ENCODE assay signal across 1 cellular context in the genomic region with DNA sequence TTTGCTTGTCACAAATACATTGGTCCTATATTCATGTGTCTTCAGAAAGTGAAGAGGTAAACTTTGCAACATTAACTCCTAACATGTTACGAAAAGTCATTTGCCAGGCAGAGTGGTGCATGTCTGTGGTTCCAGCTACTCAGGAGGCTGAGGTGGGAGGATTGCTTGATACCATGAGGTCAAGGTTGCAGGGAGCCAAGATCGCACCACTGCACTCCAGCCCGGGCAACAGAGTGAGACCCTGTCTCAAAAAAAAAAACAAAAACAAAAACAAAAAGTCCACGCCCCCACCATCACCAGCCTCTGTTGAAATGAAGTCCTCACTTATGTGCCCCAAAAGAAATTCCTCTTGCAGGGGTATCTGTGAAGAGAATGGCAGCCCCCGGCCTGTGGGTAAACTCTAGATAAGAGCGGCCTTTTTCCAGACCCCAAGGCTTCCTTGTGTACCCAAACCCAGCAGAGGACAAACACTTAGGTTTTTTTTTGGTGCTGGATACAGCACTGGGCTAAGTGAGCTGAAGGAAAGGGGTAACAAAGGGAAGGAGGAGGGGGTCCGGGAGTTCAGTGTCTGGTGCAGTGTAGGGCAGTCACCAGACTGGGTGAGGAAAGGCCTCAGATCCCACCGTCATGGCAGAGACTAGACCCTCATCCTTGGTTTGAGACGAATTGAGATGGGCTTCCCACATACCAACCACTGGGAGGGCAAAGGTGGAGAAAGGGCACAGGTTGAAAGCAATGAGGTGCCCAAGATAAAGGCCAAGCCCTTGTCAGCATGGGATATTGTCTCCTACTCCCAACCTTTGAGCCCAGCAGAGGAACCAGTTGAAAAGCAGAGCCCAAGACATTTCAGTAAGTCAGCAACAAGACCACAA.
TF ChIP-seq lines count a peak whose summit lies in the region.

No MANE protein-coding gene starts in this region.

TF ChIP-seq in WTC11, 78 proteins besides CTCF, POLR2A, EP300 and RAD21:
- TF ChIP-seq, protein P1, sequence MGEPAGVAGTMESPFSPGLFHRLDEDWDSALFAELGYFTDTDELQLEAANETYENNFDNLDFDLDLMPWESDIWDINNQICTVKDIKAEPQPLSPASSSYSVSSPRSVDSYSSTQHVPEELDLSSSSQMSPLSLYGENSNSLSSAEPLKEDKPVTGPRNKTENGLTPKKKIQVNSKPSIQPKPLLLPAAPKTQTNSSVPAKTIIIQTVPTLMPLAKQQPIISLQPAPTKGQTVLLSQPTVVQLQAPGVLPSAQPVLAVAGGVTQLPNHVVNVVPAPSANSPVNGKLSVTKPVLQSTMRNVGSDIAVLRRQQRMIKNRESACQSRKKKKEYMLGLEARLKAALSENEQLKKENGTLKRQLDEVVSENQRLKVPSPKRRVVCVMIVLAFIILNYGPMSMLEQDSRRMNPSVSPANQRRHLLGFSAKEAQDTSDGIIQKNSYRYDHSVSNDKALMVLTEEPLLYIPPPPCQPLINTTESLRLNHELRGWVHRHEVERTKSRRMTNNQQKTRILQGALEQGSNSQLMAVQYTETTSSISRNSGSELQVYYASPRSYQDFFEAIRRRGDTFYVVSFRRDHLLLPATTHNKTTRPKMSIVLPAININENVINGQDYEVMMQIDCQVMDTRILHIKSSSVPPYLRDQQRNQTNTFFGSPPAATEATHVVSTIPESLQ (CRISPR knock-in tag; IDR thresholded peaks at IDR 0.05), result no peak
- TF ChIP-seq GRHL2 (CRISPR knock-in tag; IDR thresholded peaks at IDR 0.05; ENCODE audit: insufficient replicate concordance, severe bottlenecking), result no peak
- TF ChIP-seq, protein P2, sequence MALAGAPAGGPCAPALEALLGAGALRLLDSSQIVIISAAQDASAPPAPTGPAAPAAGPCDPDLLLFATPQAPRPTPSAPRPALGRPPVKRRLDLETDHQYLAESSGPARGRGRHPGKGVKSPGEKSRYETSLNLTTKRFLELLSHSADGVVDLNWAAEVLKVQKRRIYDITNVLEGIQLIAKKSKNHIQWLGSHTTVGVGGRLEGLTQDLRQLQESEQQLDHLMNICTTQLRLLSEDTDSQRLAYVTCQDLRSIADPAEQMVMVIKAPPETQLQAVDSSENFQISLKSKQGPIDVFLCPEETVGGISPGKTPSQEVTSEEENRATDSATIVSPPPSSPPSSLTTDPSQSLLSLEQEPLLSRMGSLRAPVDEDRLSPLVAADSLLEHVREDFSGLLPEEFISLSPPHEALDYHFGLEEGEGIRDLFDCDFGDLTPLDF (CRISPR knock-in tag; IDR thresholded peaks at IDR 0.05), result no peak
- TF ChIP-seq, protein P3, sequence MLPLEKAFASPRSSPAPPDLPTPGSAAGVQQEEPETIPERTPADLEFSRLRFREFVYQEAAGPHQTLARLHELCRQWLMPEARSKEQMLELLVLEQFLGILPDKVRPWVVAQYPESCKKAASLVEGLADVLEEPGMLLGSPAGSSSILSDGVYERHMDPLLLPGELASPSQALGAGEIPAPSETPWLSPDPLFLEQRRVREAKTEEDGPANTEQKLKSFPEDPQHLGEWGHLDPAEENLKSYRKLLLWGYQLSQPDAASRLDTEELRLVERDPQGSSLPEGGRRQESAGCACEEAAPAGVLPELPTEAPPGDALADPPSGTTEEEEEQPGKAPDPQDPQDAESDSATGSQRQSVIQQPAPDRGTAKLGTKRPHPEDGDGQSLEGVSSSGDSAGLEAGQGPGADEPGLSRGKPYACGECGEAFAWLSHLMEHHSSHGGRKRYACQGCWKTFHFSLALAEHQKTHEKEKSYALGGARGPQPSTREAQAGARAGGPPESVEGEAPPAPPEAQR (CRISPR knock-in tag; IDR thresholded peaks at IDR 0.05), result no peak
- no peak for TF ChIP-seq NR3C1 (CRISPR knock-in tag; conservative IDR thresholded peaks at IDR 0.05; ENCODE audit: low read depth)
- TF ChIP-seq, protein P4, sequence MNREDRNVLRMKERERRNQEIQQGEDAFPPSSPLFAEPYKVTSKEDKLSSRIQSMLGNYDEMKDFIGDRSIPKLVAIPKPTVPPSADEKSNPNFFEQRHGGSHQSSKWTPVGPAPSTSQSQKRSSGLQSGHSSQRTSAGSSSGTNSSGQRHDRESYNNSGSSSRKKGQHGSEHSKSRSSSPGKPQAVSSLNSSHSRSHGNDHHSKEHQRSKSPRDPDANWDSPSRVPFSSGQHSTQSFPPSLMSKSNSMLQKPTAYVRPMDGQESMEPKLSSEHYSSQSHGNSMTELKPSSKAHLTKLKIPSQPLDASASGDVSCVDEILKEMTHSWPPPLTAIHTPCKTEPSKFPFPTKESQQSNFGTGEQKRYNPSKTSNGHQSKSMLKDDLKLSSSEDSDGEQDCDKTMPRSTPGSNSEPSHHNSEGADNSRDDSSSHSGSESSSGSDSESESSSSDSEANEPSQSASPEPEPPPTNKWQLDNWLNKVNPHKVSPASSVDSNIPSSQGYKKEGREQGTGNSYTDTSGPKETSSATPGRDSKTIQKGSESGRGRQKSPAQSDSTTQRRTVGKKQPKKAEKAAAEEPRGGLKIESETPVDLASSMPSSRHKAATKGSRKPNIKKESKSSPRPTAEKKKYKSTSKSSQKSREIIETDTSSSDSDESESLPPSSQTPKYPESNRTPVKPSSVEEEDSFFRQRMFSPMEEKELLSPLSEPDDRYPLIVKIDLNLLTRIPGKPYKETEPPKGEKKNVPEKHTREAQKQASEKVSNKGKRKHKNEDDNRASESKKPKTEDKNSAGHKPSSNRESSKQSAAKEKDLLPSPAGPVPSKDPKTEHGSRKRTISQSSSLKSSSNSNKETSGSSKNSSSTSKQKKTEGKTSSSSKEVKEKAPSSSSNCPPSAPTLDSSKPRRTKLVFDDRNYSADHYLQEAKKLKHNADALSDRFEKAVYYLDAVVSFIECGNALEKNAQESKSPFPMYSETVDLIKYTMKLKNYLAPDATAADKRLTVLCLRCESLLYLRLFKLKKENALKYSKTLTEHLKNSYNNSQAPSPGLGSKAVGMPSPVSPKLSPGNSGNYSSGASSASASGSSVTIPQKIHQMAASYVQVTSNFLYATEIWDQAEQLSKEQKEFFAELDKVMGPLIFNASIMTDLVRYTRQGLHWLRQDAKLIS (CRISPR knock-in tag; IDR thresholded peaks at IDR 0.05; ENCODE audit: borderline replicate concordance), result no peak
- no peak for TF ChIP-seq ZNF423 (CRISPR knock-in tag; IDR thresholded peaks at IDR 0.05)
- TF ChIP-seq ELF4 (CRISPR knock-in tag; IDR thresholded peaks at IDR 0.05; ENCODE audit: low read depth), result no peak
- no peak for TF ChIP-seq ETV6 (CRISPR knock-in tag; IDR thresholded peaks at IDR 0.05)
- TF ChIP-seq MYBL2 (CRISPR knock-in tag; IDR thresholded peaks at IDR 0.05), result no peak
- TF ChIP-seq, protein P5, sequence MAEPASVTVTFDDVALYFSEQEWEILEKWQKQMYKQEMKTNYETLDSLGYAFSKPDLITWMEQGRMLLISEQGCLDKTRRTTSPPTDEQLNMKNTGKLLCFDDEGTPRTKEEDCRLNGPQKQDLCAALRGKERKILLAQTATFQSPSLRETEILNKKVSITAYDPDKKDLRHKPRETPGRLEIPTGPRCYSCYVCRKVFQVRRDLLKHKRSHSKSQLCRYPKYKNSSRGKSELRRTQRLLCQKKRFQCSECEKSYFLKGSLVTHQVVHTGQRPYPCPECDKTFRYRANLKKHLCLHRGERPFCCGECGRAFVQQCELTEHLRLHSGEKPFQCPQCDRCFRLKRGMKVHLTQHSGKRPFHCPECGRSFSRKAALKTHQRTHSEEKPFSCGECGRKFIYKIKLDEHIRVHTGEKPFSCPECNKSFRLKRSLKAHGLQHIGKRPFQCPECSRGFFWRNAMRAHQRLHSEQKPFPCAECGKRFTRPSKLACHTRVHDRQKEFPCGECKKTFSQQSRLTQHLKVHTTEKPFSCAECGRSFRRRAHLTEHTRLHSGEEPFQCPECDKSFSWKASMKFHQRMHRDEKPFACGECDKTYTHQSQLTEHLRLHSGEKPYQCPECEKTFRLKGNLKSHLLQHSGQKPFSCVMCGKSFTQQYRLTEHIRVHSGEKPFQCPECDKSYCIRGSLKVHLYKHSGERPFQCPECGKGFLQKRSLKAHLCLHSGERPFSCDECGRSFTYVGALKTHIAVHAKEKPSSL (CRISPR knock-in tag; conservative IDR thresholded peaks at IDR 0.05), result no peak
- TF ChIP-seq, protein P6, sequence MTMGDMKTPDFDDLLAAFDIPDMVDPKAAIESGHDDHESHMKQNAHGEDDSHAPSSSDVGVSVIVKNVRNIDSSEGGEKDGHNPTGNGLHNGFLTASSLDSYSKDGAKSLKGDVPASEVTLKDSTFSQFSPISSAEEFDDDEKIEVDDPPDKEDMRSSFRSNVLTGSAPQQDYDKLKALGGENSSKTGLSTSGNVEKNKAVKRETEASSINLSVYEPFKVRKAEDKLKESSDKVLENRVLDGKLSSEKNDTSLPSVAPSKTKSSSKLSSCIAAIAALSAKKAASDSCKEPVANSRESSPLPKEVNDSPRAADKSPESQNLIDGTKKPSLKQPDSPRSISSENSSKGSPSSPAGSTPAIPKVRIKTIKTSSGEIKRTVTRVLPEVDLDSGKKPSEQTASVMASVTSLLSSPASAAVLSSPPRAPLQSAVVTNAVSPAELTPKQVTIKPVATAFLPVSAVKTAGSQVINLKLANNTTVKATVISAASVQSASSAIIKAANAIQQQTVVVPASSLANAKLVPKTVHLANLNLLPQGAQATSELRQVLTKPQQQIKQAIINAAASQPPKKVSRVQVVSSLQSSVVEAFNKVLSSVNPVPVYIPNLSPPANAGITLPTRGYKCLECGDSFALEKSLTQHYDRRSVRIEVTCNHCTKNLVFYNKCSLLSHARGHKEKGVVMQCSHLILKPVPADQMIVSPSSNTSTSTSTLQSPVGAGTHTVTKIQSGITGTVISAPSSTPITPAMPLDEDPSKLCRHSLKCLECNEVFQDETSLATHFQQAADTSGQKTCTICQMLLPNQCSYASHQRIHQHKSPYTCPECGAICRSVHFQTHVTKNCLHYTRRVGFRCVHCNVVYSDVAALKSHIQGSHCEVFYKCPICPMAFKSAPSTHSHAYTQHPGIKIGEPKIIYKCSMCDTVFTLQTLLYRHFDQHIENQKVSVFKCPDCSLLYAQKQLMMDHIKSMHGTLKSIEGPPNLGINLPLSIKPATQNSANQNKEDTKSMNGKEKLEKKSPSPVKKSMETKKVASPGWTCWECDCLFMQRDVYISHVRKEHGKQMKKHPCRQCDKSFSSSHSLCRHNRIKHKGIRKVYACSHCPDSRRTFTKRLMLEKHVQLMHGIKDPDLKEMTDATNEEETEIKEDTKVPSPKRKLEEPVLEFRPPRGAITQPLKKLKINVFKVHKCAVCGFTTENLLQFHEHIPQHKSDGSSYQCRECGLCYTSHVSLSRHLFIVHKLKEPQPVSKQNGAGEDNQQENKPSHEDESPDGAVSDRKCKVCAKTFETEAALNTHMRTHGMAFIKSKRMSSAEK (CRISPR knock-in tag; IDR thresholded peaks at IDR 0.05; ENCODE audit: borderline replicate concordance), result no peak
- TF ChIP-seq SOX15 (CRISPR knock-in tag; IDR thresholded peaks at IDR 0.05), result no peak
- no peak for TF ChIP-seq FOXP1 (CRISPR knock-in tag; IDR thresholded peaks at IDR 0.05; ENCODE audit: borderline replicate concordance)
- TF ChIP-seq SMAD4 (CRISPR knock-in tag; IDR thresholded peaks at IDR 0.05), result no peak
- no peak for TF ChIP-seq MXD4 (CRISPR knock-in tag; IDR thresholded peaks at IDR 0.05; ENCODE audit: borderline replicate concordance)
- TF ChIP-seq ZNF138 (CRISPR knock-in tag; conservative IDR thresholded peaks at IDR 0.05), result no peak
- TF ChIP-seq, protein P7, sequence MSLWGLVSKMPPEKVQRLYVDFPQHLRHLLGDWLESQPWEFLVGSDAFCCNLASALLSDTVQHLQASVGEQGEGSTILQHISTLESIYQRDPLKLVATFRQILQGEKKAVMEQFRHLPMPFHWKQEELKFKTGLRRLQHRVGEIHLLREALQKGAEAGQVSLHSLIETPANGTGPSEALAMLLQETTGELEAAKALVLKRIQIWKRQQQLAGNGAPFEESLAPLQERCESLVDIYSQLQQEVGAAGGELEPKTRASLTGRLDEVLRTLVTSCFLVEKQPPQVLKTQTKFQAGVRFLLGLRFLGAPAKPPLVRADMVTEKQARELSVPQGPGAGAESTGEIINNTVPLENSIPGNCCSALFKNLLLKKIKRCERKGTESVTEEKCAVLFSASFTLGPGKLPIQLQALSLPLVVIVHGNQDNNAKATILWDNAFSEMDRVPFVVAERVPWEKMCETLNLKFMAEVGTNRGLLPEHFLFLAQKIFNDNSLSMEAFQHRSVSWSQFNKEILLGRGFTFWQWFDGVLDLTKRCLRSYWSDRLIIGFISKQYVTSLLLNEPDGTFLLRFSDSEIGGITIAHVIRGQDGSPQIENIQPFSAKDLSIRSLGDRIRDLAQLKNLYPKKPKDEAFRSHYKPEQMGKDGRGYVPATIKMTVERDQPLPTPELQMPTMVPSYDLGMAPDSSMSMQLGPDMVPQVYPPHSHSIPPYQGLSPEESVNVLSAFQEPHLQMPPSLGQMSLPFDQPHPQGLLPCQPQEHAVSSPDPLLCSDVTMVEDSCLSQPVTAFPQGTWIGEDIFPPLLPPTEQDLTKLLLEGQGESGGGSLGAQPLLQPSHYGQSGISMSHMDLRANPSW (CRISPR knock-in tag; conservative IDR thresholded peaks at IDR 0.05; ENCODE audit: low read depth), result no peak
- TF ChIP-seq, protein P8, sequence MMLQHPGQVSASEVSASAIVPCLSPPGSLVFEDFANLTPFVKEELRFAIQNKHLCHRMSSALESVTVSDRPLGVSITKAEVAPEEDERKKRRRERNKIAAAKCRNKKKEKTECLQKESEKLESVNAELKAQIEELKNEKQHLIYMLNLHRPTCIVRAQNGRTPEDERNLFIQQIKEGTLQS (CRISPR knock-in tag; conservative IDR thresholded peaks at IDR 0.05), result no peak
- TF ChIP-seq, protein P9, sequence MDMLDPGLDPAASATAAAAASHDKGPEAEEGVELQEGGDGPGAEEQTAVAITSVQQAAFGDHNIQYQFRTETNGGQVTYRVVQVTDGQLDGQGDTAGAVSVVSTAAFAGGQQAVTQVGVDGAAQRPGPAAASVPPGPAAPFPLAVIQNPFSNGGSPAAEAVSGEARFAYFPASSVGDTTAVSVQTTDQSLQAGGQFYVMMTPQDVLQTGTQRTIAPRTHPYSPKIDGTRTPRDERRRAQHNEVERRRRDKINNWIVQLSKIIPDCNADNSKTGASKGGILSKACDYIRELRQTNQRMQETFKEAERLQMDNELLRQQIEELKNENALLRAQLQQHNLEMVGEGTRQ (CRISPR knock-in tag; IDR thresholded peaks at IDR 0.05), result no peak
